Comparison of ENCODE assay signal across 14 cellular contexts in the genomic region with DNA sequence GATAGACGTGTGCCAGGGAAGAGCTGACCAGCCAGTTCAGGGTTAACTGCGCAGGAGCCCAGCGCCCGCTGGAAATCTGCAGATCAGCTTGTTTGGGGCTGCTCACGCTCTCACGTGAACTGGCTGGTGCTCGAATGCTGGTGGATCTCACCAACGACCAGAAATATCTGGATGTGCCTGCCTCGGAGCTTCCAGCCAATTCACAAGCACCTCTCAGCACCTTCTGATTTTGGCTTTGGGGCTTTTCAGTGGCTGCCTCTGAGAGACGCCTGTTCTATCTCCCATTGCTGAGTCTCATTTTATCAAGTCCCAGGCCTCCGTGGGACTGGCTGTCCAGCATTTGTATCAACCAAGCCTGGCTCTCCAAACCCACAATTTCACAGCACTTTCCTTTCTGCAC.
DNase-seq lines count a peak whose midpoint lies in the region; ATAC-seq, FAIRE-seq and TF ChIP-seq lines count a peak whose summit lies in the region.
"Had no signal": no experiment of that assay in that cellular context is flagged by ENCODE, and none has a peak within 500 bp of the region (broad histone marks: within the 10 kb centered on the region; RNA-seq: fewer than 3 reads in every experiment).

No MANE protein-coding gene starts in this region.

- H2AK9ac ChIP-seq in IMR-90 (replicated peaks; ENCODE audit: low read depth, low read length, poor library complexity) = no peak overlapping the region

- H3K9ac ChIP-seq in IMR-90 (ENCODE audit: low read depth, low read length) = no peak overlapping the region
- H3K9ac ChIP-seq in stomach smooth muscle (ENCODE audit: low read length in 2 of 2) = peak overlapping the region; percentile 17 to 22

- peaks cover 3% of the 10 kb centered on the region; the same call in 1 of the 2 replicates for H3K79me2 ChIP-seq in GM23338 (replicated peaks; ENCODE audit: insufficient read depth)

- H4K91ac ChIP-seq in IMR-90 (ENCODE audit: insufficient read depth, low read depth, low read length) = no peak overlapping the region

- H4K20me1 ChIP-seq in IMR-90 (ENCODE audit: insufficient read depth, low read length) (peaks cover 23% of the 10 kb centered on the region), GM23338 (replicated peaks; ENCODE audit: insufficient read depth) (no peaks in the 10 kb centered on the region)

- H3K27me3 Mint-ChIP-seq in GM23338 (ENCODE audit: insufficient read depth, low read depth, poor library complexity) = peaks cover 2% of the 10 kb centered on the region
- H3K27me3 Mint-ChIP-seq: activated CD4-positive, alpha-beta T cell treated with anti-CD3 and anti-CD28 coated beads, Interleukin-2, amount 10 ng/mL, durations not matched to agents 7 days and 5 days had no signal

- H3K79me1 ChIP-seq in IMR-90 (ENCODE audit: low read depth in 1 of 2, low read length in 2 of 2) = peaks cover 3 to 68% of the 10 kb centered on the region in 2 experiments

- 74% methylated on average over 8 of the region's 11 CpGs; no CpG with 5 or more reads in 1 of the 2 experiments for WGBS in IMR-90 (ENCODE audit: extremely low coverage in 2 of 2, insufficient read length in 1 of 2), 2 experiments
- WGBS in esophagus squamous epithelium, 2 donors = 64 to 71% methylated on average over 11 of the region's 11 CpGs
- 86 to 89% methylated on average over 11 of the region's 11 CpGs for WGBS in mesodermal cell (ENCODE audit: insufficient coverage in 2 of 2), 2 experiments

- no peaks in the 10 kb centered on the region for H3K27me3 ChIP-seq in IMR-90 (ENCODE audit: control insufficient read depth, insufficient read depth, low read length)
- H3K27me3 ChIP-seq in esophagus squamous epithelium = no peaks in the 10 kb centered on the region
- no peaks in the 10 kb centered on the region for H3K27me3 ChIP-seq in stomach smooth muscle (ENCODE audit: control insufficient read depth in 1 of 2, insufficient read depth in 2 of 2, low read length in 2 of 2)
- no peaks in the 10 kb centered on the region for H3K27me3 ChIP-seq in GM23338 (ENCODE audit: insufficient read depth)

- H3F3A ChIP-seq in GM23338 (replicated peaks; ENCODE audit: low read depth) = no peaks in the 10 kb centered on the region

- FAIRE-seq in H54 (lab: Jason Lieb, UNC) = no peak
- FAIRE-seq: GM19239 had no signal

- H3K4me3 ChIP-seq in IMR-90 (ENCODE audit: insufficient read depth, low read depth, low read length) = no peak overlapping the region
- H3K4me3 ChIP-seq in esophagus squamous epithelium = no peak overlapping the region
- H3K4me3 ChIP-seq in mesodermal cell (ENCODE audit: extremely low read depth, insufficient read depth, low read length, poor library complexity, severe bottlenecking) = no peak overlapping the region
- H3K4me3 ChIP-seq in stomach smooth muscle (ENCODE audit: low read length in 2 of 2) = peak overlapping the region; percentile 17 to 18
- H3K4me3 ChIP-seq in GM23338 = no peak overlapping the region

- H2BK5ac ChIP-seq in IMR-90 (ENCODE audit: low read depth, low read length, poor library complexity, severe bottlenecking) = no peak overlapping the region

- no peak for TF ChIP-seq RAD21 in IMR-90 (IDR thresholded peaks at IDR 0.05; ENCODE audit: low read length)

- DNase-seq in IMR-90 = no peak
- DNase-seq in esophagus squamous epithelium (lab: John Stamatoyannopoulos, UW) = no peak
- DNase-seq in NCI-H69 (lab: John Stamatoyannopoulos, UW) = no peak
- no peak for DNase-seq in H54 (ENCODE audit: insufficient read length, low spot score)
- DNase-seq in stimulated activated naive CD8-positive, alpha-beta T cell treated with anti-CD3 and anti-CD28 coated beads, Interleukin-15, Interleukin-2, amounts not matched to agents 100 U/mL and 50 U/mL, for 24 hours = no peak
- DNase-seq in GM23338 (ENCODE audit: low spot score) = no peak
- DNase-seq: activated CD4-positive, alpha-beta T cell treated with anti-CD3 and anti-CD28 coated beads, Interleukin-2, amount 10 ng/mL, durations not matched to agents 7 days and 5 days; activated T-cell treated with anti-CD3 and anti-CD28 coated beads, Interleukin-2, amount 50 U/mL, for 72 hours; Karpas-422; NCI-H226; stimulated activated CD4-positive, alpha-beta T cell treated with anti-CD3 and anti-CD28 coated beads, Interleukin-15, amount 100 ng/mL, for 24 hours had no signal

- no peak for TF ChIP-seq POLR2A in IMR-90 (IDR thresholded peaks at IDR 0.05; ENCODE audit: low read depth, low read length)
- no peak for TF ChIP-seq POLR2A in esophagus squamous epithelium (IDR thresholded peaks at IDR 0.05)
- TF ChIP-seq POLR2A in H54 (IDR thresholded peaks at IDR 0.05; ENCODE audit: low read depth, low read length) = no peak

- H3K4me1 ChIP-seq in IMR-90 (ENCODE audit: control insufficient read depth, insufficient read depth, low read length) (peaks cover 25% of the 10 kb centered on the region), esophagus squamous epithelium (peaks cover 19 to 60% (median 54%) of the 10 kb centered on the region in 3 donors), mesodermal cell (ENCODE audit: control insufficient read depth, insufficient read depth, low read length, poor library complexity, severe bottlenecking) (peaks cover 18% of the 10 kb centered on the region), stomach smooth muscle (ENCODE audit: control insufficient read depth, insufficient read depth, low read length) (peaks cover 52% of the 10 kb centered on the region), GM23338 (ENCODE audit: insufficient read depth) (no peaks in the 10 kb centered on the region; the same call in 1 of the 2 replicates)

- H3K27ac Mint-ChIP-seq in GM23338 = no peak overlapping the region
- H3K27ac Mint-ChIP-seq: activated CD4-positive, alpha-beta T cell treated with anti-CD3 and anti-CD28 coated beads, Interleukin-2, amount 10 ng/mL, durations not matched to agents 7 days and 5 days; activated T-cell treated with anti-CD3 and anti-CD28 coated beads, Interleukin-2, amount 50 U/mL, for 72 hours had no signal

- no peak overlapping the region for H3K18ac ChIP-seq in IMR-90 (ENCODE audit: low read depth, low read length)

- CTCF ChIA-PET in IMR-90 (lab: Yijun Ruan, JAX) = interaction anchor here (2.4 kb wide), 1 partner anchor 129 kb away, joined by 6 read pairs; no protein-coding TSS in a partner anchor

- H4K5ac ChIP-seq in IMR-90 (ENCODE audit: low read depth, low read length) = no peak overlapping the region

- H3K9me1 ChIP-seq in IMR-90 (ENCODE audit: insufficient read depth, low read length) = peaks cover 25% of the 10 kb centered on the region

- no peak overlapping the region for H3K14ac ChIP-seq in IMR-90 (replicated peaks; ENCODE audit: low read depth, low read length)

- H3K27ac ChIP-seq in IMR-90 (ENCODE audit: insufficient read depth, low read length) (no peak overlapping the region), esophagus squamous epithelium (peak overlapping the region; percentile 30 to 89 (median 79)), mesodermal cell (ENCODE audit: low read depth, low read length, severe bottlenecking) (peak overlapping the region; percentile 6), stomach smooth muscle (ENCODE audit: low read length) (peak overlapping the region; percentile 87), GM23338 (ENCODE audit: low read depth) (no peak overlapping the region)

- peak overlapping the region; percentile 61; the same call in 1 of the 2 replicates for H2AK5ac ChIP-seq in IMR-90 (ENCODE audit: low read depth, low read length)

- H3K56ac ChIP-seq in IMR-90 (ENCODE audit: extremely low read depth, insufficient read depth, low read length) = no peak overlapping the region

- peaks cover 4% of the 10 kb centered on the region; the same call in 1 of the 2 replicates for H3K36me3 ChIP-seq in IMR-90 (ENCODE audit: control insufficient read depth, insufficient read depth, low read length)
- peaks cover 0 to 62% (median 0%) of the 10 kb centered on the region in 3 donors for H3K36me3 ChIP-seq in esophagus squamous epithelium
- H3K36me3 ChIP-seq in mesodermal cell (ENCODE audit: control insufficient read depth, insufficient read depth, low read length) = peaks cover 30% of the 10 kb centered on the region
- H3K36me3 ChIP-seq in stomach smooth muscle (ENCODE audit: control insufficient read depth in 2 of 2, insufficient read depth in 2 of 2, low read length in 2 of 2) = peaks cover 12 to 13% of the 10 kb centered on the region in 2 donors
- H3K36me3 ChIP-seq in GM23338 (ENCODE audit: insufficient read depth) = no peaks in the 10 kb centered on the region; the same call in 1 of the 2 replicates

- TF ChIP-seq CTCF in IMR-90 (conservative IDR thresholded peaks at IDR 0.05; ENCODE audit: low read depth, low read length) (no peak), esophagus squamous epithelium (IDR thresholded peaks at IDR 0.05) (no peak), GM23338 (conservative IDR thresholded peaks at IDR 0.05; ENCODE audit: low read depth in 2 of 2) (no peak)

- no peak overlapping the region for H3K23ac ChIP-seq in IMR-90 (ENCODE audit: low read depth, low read length)

- in situ Hi-C loops in IMR-90 (cut with MboI; ENCODE audit: low sequenced_read_pairs) = loop anchor here (25.0 kb wide), 1 partner anchor 1023 kb away; a partner anchor contains a TSS

- dilution Hi-C loops in IMR-90 (cut with HindIII; ENCODE audit: low sequenced_read_pairs, unreplicated experiment) = no loop called here

- H3K4me3 Mint-ChIP-seq in GM23338 = no peak overlapping the region
- H3K4me3 Mint-ChIP-seq: activated CD4-positive, alpha-beta T cell treated with anti-CD3 and anti-CD28 coated beads, Interleukin-2, amount 10 ng/mL, durations not matched to agents 7 days and 5 days; activated T-cell treated with anti-CD3 and anti-CD28 coated beads, Interleukin-2, amount 50 U/mL, for 72 hours had no signal

- H2AFZ ChIP-seq in IMR-90 (replicated peaks; ENCODE audit: low read length, poor library complexity) (no peak overlapping the region), GM23338 (no peak overlapping the region)

- POLR2A ChIA-PET in IMR-90 (lab: Charles Lee; ENCODE audit: unreplicated experiment) = no interaction called here

- ATAC-seq in IMR-90 (ENCODE audit: low read depth) (no peak), GM23338 (no peak)
- ATAC-seq in stimulated activated naive CD8-positive, alpha-beta T cell treated with anti-CD3 and anti-CD28 coated beads, Interleukin-15, Interleukin-2, amounts not matched to agents 100 U/mL and 50 U/mL, for 24 hours = no peak
- ATAC-seq: activated T-cell treated with anti-CD3 and anti-CD28 coated beads, Interleukin-2, amount 50 U/mL, for 72 hours had no signal

- no peaks in the 10 kb centered on the region for H3K9me2 ChIP-seq in GM23338 (ENCODE audit: insufficient read depth)

- BruUV-seq in IMR-90 (replicated peaks; lab: Mats Ljungman, UMichigan) = no TSS peak

- H3K36me3 Mint-ChIP-seq in GM23338 (ENCODE audit: low read depth) = peaks cover 34% of the 10 kb centered on the region

- H3K4me1 Mint-ChIP-seq in GM23338 = peaks cover 18% of the 10 kb centered on the region
- H3K4me1 Mint-ChIP-seq: activated CD4-positive, alpha-beta T cell treated with anti-CD3 and anti-CD28 coated beads, Interleukin-2, amount 10 ng/mL, durations not matched to agents 7 days and 5 days had no signal

- no peak overlapping the region for H4K8ac ChIP-seq in IMR-90 (ENCODE audit: low read depth in 2 of 2, low read length in 2 of 2)

- H2BK20ac ChIP-seq in IMR-90 (ENCODE audit: low read depth, low read length) = no peak overlapping the region

- H3K4me2 ChIP-seq in IMR-90 (ENCODE audit: low read depth, low read length) (no peak overlapping the region), GM23338 (no peak overlapping the region)

- H3K9me3 Mint-ChIP-seq in GM23338 = no peaks in the 10 kb centered on the region
- H3K9me3 Mint-ChIP-seq: activated CD4-positive, alpha-beta T cell treated with anti-CD3 and anti-CD28 coated beads, Interleukin-2, amount 10 ng/mL, durations not matched to agents 7 days and 5 days; activated T-cell treated with anti-CD3 and anti-CD28 coated beads, Interleukin-2, amount 50 U/mL, for 72 hours had no signal

- H2BK15ac ChIP-seq in IMR-90 (ENCODE audit: low read depth, low read length) = no peak overlapping the region

- intact Hi-C loops in IMR-90 (cut with micrococcal nuclease) = no loop called here
- intact Hi-C loops in esophagus squamous epithelium (cut with DNase I) = no loop called here

- no peaks in the 10 kb centered on the region for H3K9me3 ChIP-seq in IMR-90 (ENCODE audit: control insufficient read depth, insufficient read depth, low read length)
- H3K9me3 ChIP-seq in esophagus squamous epithelium = no peaks in the 10 kb centered on the region
- no peaks in the 10 kb centered on the region for H3K9me3 ChIP-seq in mesodermal cell (ENCODE audit: control insufficient read depth, low read length)
- H3K9me3 ChIP-seq in stomach smooth muscle (ENCODE audit: control insufficient read depth in 2 of 2, low read length in 2 of 2) = no peaks in the 10 kb centered on the region

- no peak overlapping the region for H2BK120ac ChIP-seq in IMR-90 (ENCODE audit: low read depth, low read length)

- H3K4ac ChIP-seq in IMR-90 (ENCODE audit: low read depth, low read length) = no peak overlapping the region

Comparison
In these comparisons a context has a peak if more than half of its experiments do, and no peak if none do; other contexts are left out.
1. H3K27ac ChIP-seq: peak in esophagus squamous epithelium (4 of 4), mesodermal cell (single experiment) and stomach smooth muscle (single experiment); none in IMR-90 (single experiment) and GM23338 (single experiment).
2. H3K4me3 ChIP-seq: peak in stomach smooth muscle (2 of 2); none in IMR-90 (single experiment), esophagus squamous epithelium (0 of 4), mesodermal cell (single experiment) and GM23338 (single experiment).